1 cellular context compared by ENCODE assay signal in the genomic region with DNA sequence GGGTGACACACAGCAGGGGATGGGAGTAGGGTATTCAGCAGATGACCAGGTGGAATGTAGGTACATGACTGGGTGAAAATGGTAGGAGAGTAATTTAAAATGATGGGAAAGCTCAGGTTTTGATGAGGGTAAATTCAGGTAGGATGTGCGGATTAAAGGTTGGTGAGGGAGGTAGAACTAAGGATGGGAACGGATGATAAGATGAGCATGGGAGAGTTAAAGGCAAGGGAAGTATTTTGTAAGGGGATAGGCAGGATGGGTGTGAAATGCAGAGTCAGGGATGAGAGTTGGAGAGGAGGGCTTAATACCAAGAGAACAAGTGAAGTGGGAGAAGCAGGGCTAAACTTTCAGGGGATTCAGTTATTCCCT.
TF ChIP-seq lines count a peak whose summit lies in the region.

No MANE protein-coding gene starts in this region.

TF ChIP-seq in endothelial cell of umbilical vein, 7 proteins besides CTCF, POLR2A, EP300 and RAD21:
- TF ChIP-seq EZH2 (IDR thresholded peaks at IDR 0.05; ENCODE audit: borderline replicate concordance, low read depth, low read length, severe bottlenecking) (no peak), FOS (IDR thresholded peaks at IDR 0.05; ENCODE audit: borderline replicate concordance, insufficient read depth, low read length) (no peak), JUN (IDR thresholded peaks at IDR 0.05; ENCODE audit: borderline replicate concordance, insufficient read depth, insufficient read length, low read depth) (no peak), POLR2AphosphoS5 (IDR thresholded peaks at IDR 0.05; ENCODE audit: insufficient read depth, low read depth, low read length) (no peak), GATA2 (IDR thresholded peaks at IDR 0.05; ENCODE audit: insufficient read depth, insufficient read length, low read depth, low read length) (no peak), MYC (IDR thresholded peaks at IDR 0.05; ENCODE audit: low read depth, low read length) (no peak)
- TF ChIP-seq, protein P1, sequence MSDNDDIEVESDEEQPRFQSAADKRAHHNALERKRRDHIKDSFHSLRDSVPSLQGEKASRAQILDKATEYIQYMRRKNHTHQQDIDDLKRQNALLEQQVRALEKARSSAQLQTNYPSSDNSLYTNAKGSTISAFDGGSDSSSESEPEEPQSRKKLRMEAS (IDR thresholded peaks at IDR 0.05; ENCODE audit: insufficient read depth, insufficient read length): no peak
TF ChIP-seq in endothelial cell of umbilical vein: peak in this region for 0.
